In the genomic region with DNA sequence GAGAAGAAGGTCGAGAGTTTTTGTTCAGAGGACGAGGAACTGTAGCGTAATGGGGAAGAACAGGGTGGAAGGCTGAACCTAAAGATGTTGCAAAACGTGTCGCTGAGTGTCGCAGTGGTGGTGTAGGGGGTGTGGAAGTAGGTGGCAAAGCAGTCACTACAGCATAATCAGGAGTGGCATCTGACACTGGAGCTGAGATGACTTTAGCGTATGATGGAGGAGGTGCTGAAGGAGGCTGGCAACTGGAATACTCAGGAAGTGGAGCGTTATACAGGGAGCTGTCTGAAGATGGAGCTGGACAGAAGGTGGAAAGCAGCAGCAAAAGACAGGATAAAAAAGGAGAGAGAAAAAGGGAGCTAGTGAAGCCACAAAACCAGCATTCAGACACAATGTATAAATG, we compare ENCODE assay signal across 15 cellular contexts.
DNase-seq lines count a peak whose midpoint lies in the region; ATAC-seq and TF ChIP-seq lines count a peak whose summit lies in the region.
"Had no signal": no experiment of that assay in that cellular context is flagged by ENCODE, and none has a peak within 500 bp of the region (broad histone marks: within the 10 kb centered on the region; RNA-seq: fewer than 3 reads in every experiment).

No MANE protein-coding gene starts in this region.

- H3K9ac ChIP-seq in HCT116 (ENCODE audit: low read length) = no peak overlapping the region
- H3K9ac ChIP-seq: BLaER1 had no signal

- H4K20me1 ChIP-seq in HCT116 (ENCODE audit: insufficient read depth) = no peaks in the 10 kb centered on the region

- H3K27ac ChIP-seq in HCT116 (ENCODE audit: low read depth, low read length) = no peak overlapping the region
- peak overlapping the region; percentile 70 to 82 for H3K27ac ChIP-seq in ascending aorta
- H3K27ac ChIP-seq in adrenal gland = no peak overlapping the region
- H3K27ac ChIP-seq in Peyer's patch = no peak overlapping the region
- H3K27ac ChIP-seq: BLaER1, heart right ventricle, right lobe of liver had no signal

- H3K4me3 ChIP-seq in HCT116 (replicated peaks in 1 of 2; ENCODE audit: low read depth in 1 of 2, low read length in 2 of 2) (no peak overlapping the region), ascending aorta (no peak overlapping the region), adrenal gland (no peak overlapping the region), Peyer's patch (no peak overlapping the region)
- H3K4me3 ChIP-seq: BLaER1, heart right ventricle, right lobe of liver had no signal

- 0 out of 2 replicates have a peak, but pooled peaks have one; percentile 50 for ATAC-seq in HCT116
- ATAC-seq in HG03520 (IDR thresholded peaks at IDR 0.05; ENCODE audit: unreplicated experiment) = no peak
- ATAC-seq: left cardiac atrium; naive thymus-derived CD8-positive, alpha-beta T cell; right lobe of liver had no signal

- no peaks in the 10 kb centered on the region for H3K27me3 ChIP-seq in HCT116 (ENCODE audit: insufficient read depth, low read length)
- H3K27me3 ChIP-seq in ascending aorta = no peaks in the 10 kb centered on the region
- no peaks in the 10 kb centered on the region for H3K27me3 ChIP-seq in adrenal gland
- no peaks in the 10 kb centered on the region for H3K27me3 ChIP-seq in Peyer's patch
- H3K27me3 ChIP-seq: BLaER1, heart right ventricle, right lobe of liver had no signal

- 87 to 91% (median 90%) methylated on average over 8 of the region's 8 CpGs for WGBS in adrenal gland, 4 donors

- TF ChIP-seq POLR2A in HCT116 (IDR thresholded peaks at IDR 0.05; ENCODE audit: borderline replicate concordance, extremely low read depth, insufficient read depth, insufficient read length) (no peak), adrenal gland (IDR thresholded peaks at IDR 0.05) (no peak), Peyer's patch (IDR thresholded peaks at IDR 0.05) (no peak)

- no peaks in the 10 kb centered on the region for H3K9me3 ChIP-seq in HCT116 (ENCODE audit: control insufficient read depth in 1 of 2, insufficient read depth in 1 of 2, low read depth in 1 of 2, low read length in 2 of 2)
- no peaks in the 10 kb centered on the region for H3K9me3 ChIP-seq in ascending aorta
- no peaks in the 10 kb centered on the region for H3K9me3 ChIP-seq in adrenal gland (replicated peaks in 1 of 3)
- H3K9me3 ChIP-seq in Peyer's patch = no peaks in the 10 kb centered on the region
- H3K9me3 ChIP-seq: BLaER1, heart right ventricle, right lobe of liver had no signal

- intact Hi-C loops in HCT116 (cut with micrococcal nuclease) (no loop called here), ascending aorta (cut with DNase I) (no loop called here), adrenal gland (cut with DNase I) (no loop called here)

- peak; percentile 25 for DNase-seq in Ammon's horn (ENCODE audit: low spot score)
- DNase-seq in HCT116 (ENCODE audit: low read depth, low spot score) = no peak
- no peak for DNase-seq in ascending aorta (ENCODE audit: low spot score in 2 of 2)
- DNase-seq in midbrain (lab: John Stamatoyannopoulos, UW) = peak; percentile 24
- DNase-seq in adrenal gland = no peak
- no peak for DNase-seq in Peyer's patch
- no peak for DNase-seq in NCI-H1048 (lab: John Stamatoyannopoulos, UW)
- DNase-seq: activated CD4-positive, alpha-beta memory T cell treated with anti-CD3 and anti-CD28 coated beads for 36 hours; heart right ventricle; left cardiac atrium; naive thymus-derived CD8-positive, alpha-beta T cell; right lobe of liver; stimulated activated naive CD4-positive, alpha-beta T cell had no signal

- CTCF ChIA-PET in HCT116 (lab: Charles Lee) = interaction anchor here (3.1 kb wide), 1 partner anchor 255 kb away, joined by 9 read pairs; no protein-coding TSS in a partner anchor

- no peaks in the 10 kb centered on the region for H3K4me1 ChIP-seq in HCT116 (ENCODE audit: control insufficient read depth in 1 of 2, insufficient read depth in 2 of 2, low read length in 2 of 2)
- peaks cover 0 to 7% of the 10 kb centered on the region in 2 donors for H3K4me1 ChIP-seq in ascending aorta
- H3K4me1 ChIP-seq in adrenal gland (replicated peaks in 1 of 2) = no peaks in the 10 kb centered on the region
- no peaks in the 10 kb centered on the region for H3K4me1 ChIP-seq in Peyer's patch
- H3K4me1 ChIP-seq: BLaER1, right lobe of liver had no signal

- POLR2A ChIA-PET in HCT116 (lab: Charles Lee) = no interaction called here

- RAD21 ChIA-PET in HCT116 (lab: Charles Lee; ENCODE audit: low non-redundant PET in 1 of 2, low total read pairs in 2 of 2, uncharacterized antibody in 2 of 2, unreplicated experiment in 2 of 2) = no interaction called here

- peaks cover 7% of the 10 kb centered on the region; the same call in 1 of the 2 replicates for H3K79me2 ChIP-seq in HCT116 (ENCODE audit: insufficient read depth, low read length)

- H3K4me2 ChIP-seq in HCT116 (ENCODE audit: low read length) = no peak overlapping the region
- H3K4me2 ChIP-seq: BLaER1 had no signal

- H3K9me2 ChIP-seq in HCT116 (ENCODE audit: insufficient read depth) = no peaks in the 10 kb centered on the region

- TF ChIP-seq RAD21 in HCT116 (IDR thresholded peaks at IDR 0.05; ENCODE audit: low read depth) = 0 out of 2 replicates have a peak, but pooled peaks have one; percentile 7

- TF ChIP-seq CTCF in HCT116 (IDR thresholded peaks at IDR 0.05 in 2 of 3, conservative IDR thresholded peaks at IDR 0.05 in 1 of 3; ENCODE audit: borderline replicate concordance in 1 of 3, insufficient read depth in 1 of 3, low read depth in 2 of 3, low read length in 2 of 3) (no peak), ascending aorta (IDR thresholded peaks at IDR 0.05) (no peak), adrenal gland (IDR thresholded peaks at IDR 0.05) (no peak), Peyer's patch (IDR thresholded peaks at IDR 0.05) (no peak)

- no TSS peak for BruUV-seq in HCT116 (replicated peaks; lab: Mats Ljungman, UMichigan)

- H3K36me3 ChIP-seq in HCT116 (ENCODE audit: control insufficient read depth in 1 of 2, insufficient read depth in 2 of 2, low read length in 2 of 2) (peaks cover 0 to 14% of the 10 kb centered on the region in 2 experiments; a peak in 1 of 4 replicates), ascending aorta (peaks cover 3 to 15% of the 10 kb centered on the region in 2 donors), adrenal gland (replicated peaks in 1 of 2) (no peaks in the 10 kb centered on the region), Peyer's patch (no peaks in the 10 kb centered on the region)
- H3K36me3 ChIP-seq: right lobe of liver had no signal

- no peak overlapping the region for H2AFZ ChIP-seq in HCT116 (ENCODE audit: low read depth, low read length, poor library complexity, severe bottlenecking)

TF ChIP-seq in HCT116, 20 proteins besides CTCF, POLR2A, EP300 and RAD21:
- TF ChIP-seq EZH2phosphoT487 (IDR thresholded peaks at IDR 0.05; ENCODE audit: borderline replicate concordance) = no peak
- TF ChIP-seq, protein P1, sequence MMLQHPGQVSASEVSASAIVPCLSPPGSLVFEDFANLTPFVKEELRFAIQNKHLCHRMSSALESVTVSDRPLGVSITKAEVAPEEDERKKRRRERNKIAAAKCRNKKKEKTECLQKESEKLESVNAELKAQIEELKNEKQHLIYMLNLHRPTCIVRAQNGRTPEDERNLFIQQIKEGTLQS (IDR thresholded peaks at IDR 0.05) = no peak
- no peak for TF ChIP-seq ELF1 (IDR thresholded peaks at IDR 0.05; ENCODE audit: borderline replicate concordance, low read depth)
- no peak for TF ChIP-seq CEBPB (IDR thresholded peaks at IDR 0.05; ENCODE audit: low read depth)
- TF ChIP-seq EGR1 (IDR thresholded peaks at IDR 0.05; ENCODE audit: low read depth) = no peak

Comparison
In these comparisons a context has a peak if more than half of its experiments do, and no peak if none do; other contexts are left out.
1. DNase-seq: peak in Ammon's horn (single experiment) and midbrain (single experiment); none in HCT116 (single experiment), ascending aorta (0 of 2), adrenal gland (0 of 7), Peyer's patch (0 of 3) and NCI-H1048 (single experiment).
2. H3K27ac ChIP-seq: peak in ascending aorta (2 of 2); none in HCT116 (single experiment), adrenal gland (0 of 5) and Peyer's patch (0 of 4).